In genomic region chr5:42628821-42629220, GRCh38 we compare ENCODE assay signal across 22 cellular contexts.
"Had no signal": no experiment of that assay in that cellular context is flagged by ENCODE, and none has a peak within 500 bp of the region (broad histone marks: within the 10 kb centered on the region; RNA-seq: fewer than 3 reads in every experiment).

No MANE protein-coding gene starts in this region.

- H3K4me3 ChIP-seq: SJSA1, SK-N-MC had no signal

- H3K36me3 ChIP-seq: SJSA1 had no signal

- H3K4me1 ChIP-seq: SJSA1 had no signal

- H3K27ac ChIP-seq: RWPE1, SJSA1, SK-N-MC had no signal

- H3K27me3 ChIP-seq: SJSA1 had no signal

- H3K9me3 ChIP-seq: SJSA1 had no signal

- FAIRE-seq: HepG2 had no signal

- DNase-seq: IMR-90, NCI-H1092, NCI-H1105 treated with DMSO at 0.1 percent for 48 hours, NCI-H1417 treated with DMSO at 0.1 percent for 48 hours, NCI-H146, NCI-H1694 treated with DMSO at 0.1 percent for 48 hours, NCI-H1930, NCI-H2081, NCI-H2107, NCI-H2171, NCI-H345, NCI-H524, NCI-H526 treated with DMSO at 0.1 percent for 48 hours, NCI-H748 treated with DMSO at 0.1 percent for 48 hours, PC-3, SHP77, T-helper 2 cell had no signal

- ATAC-seq: HepG2, Panc1, PC-3 had no signal
